15 cellular contexts compared by ENCODE assay signal in the genomic region with DNA sequence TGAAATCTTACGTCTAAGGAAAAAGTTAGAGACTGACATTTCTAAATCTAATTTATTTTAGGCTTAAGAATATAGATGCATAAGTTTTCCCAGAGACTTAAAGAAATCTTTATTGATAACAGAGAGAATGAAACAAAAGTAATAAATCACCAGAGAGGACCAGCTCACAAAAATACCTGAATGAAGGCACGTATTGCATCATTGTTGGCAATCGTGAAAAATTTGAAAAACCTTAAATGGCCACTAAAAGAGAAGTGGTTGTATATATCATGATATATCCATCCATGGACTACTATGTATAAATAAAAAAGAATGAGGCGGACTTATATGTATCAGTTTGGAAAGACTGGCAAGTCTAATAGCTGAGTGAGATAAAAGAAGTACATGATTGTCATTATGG.
DNase-seq lines count a peak whose midpoint lies in the region; ATAC-seq, FAIRE-seq and TF ChIP-seq lines count a peak whose summit lies in the region.
"Had no signal": no experiment of that assay in that cellular context is flagged by ENCODE, and none has a peak within 500 bp of the region (broad histone marks: within the 10 kb centered on the region; RNA-seq: fewer than 3 reads in every experiment).

No MANE protein-coding gene starts in this region.

- H3K9me2 ChIP-seq in GM23248 (ENCODE audit: insufficient read depth), result no peaks in the 10 kb centered on the region

- no peak for DNase-seq in H9
- DNase-seq in Panc1 (ENCODE audit: low read depth, low spot score), result no peak
- DNase-seq in endothelial cell of umbilical vein (ENCODE audit: low read depth, low spot score), result no peak
- DNase-seq in neural progenitor cell (ENCODE audit: low spot score), result no peak
- no peak for DNase-seq in GM23248
- no peak for DNase-seq in spleen
- no peak for DNase-seq in effector memory CD8-positive, alpha-beta T cell
- DNase-seq: NCI-H1417 treated with DMSO at 0.1 percent for 48 hours, NCI-H2029 treated with DMSO at 0.1 percent for 48 hours, NCI-H510A treated with DMSO at 0.1 percent for 48 hours, RPMI8226, T-cell had no signal

- H3K27ac ChIP-seq in H9 (ENCODE audit: insufficient read length, low read depth, low read length) (no peak overlapping the region), Panc1 (ENCODE audit: low read length) (peak overlapping the region; percentile 29; the same call in 1 of the 2 replicates), endothelial cell of umbilical vein (ENCODE audit: insufficient read depth, low read depth, low read length) (no peak overlapping the region), neural progenitor cell (peak overlapping the region; percentile 69), GM23248 (no peak overlapping the region), spleen (no peak overlapping the region)

- no peak for FAIRE-seq in endothelial cell of umbilical vein (lab: Jason Lieb, UNC)

- no peak overlapping the region for H3K56ac ChIP-seq in H9 (ENCODE audit: insufficient read length, low read depth, low read length)

- TF ChIP-seq CTCF in H9 (conservative IDR thresholded peaks at IDR 0.05), result no peak
- no peak for TF ChIP-seq CTCF in Panc1 (IDR thresholded peaks at IDR 0.05)
- no peak for TF ChIP-seq CTCF in endothelial cell of umbilical vein (IDR thresholded peaks at IDR 0.05; ENCODE audit: extremely low read depth in 1 of 2, insufficient read depth in 1 of 2, low read depth in 1 of 2, low read length in 2 of 2)
- no peak for TF ChIP-seq CTCF in neural progenitor cell (IDR thresholded peaks at IDR 0.05)
- TF ChIP-seq CTCF in spleen (IDR thresholded peaks at IDR 0.05 in 8 of 11, conservative IDR thresholded peaks at IDR 0.05 in 3 of 11), result no peak

- H2AK5ac ChIP-seq in H9 (ENCODE audit: insufficient read length, low read length), result no peak overlapping the region

- H2BK5ac ChIP-seq in H9 (ENCODE audit: insufficient read length, low read length), result no peak overlapping the region

- H3K4me2 ChIP-seq in H9 (ENCODE audit: insufficient read depth, insufficient read length, low read length) (no peak overlapping the region), endothelial cell of umbilical vein (ENCODE audit: insufficient read depth, low read length) (peak overlapping the region; percentile 92), neural progenitor cell (peak overlapping the region; percentile 71), GM23248 (ENCODE audit: unreplicated experiment) (no peak overlapping the region)

- peaks cover 58% of the 10 kb centered on the region for H3F3A ChIP-seq in neural progenitor cell (ENCODE audit: low read depth)
- H3F3A ChIP-seq in GM23248 (ENCODE audit: insufficient read depth), result no peaks in the 10 kb centered on the region

- in situ Hi-C loops in Panc1 (cut with HindIII; ENCODE audit: low pct_unique_long_range_greater_than_20kb, low sequenced_read_pairs) (no loop called here), GM23248 (cut with MboI) (no loop called here)

- CTCF ChIA-PET in Panc1 (lab: Charles Lee) (no interaction called here), endothelial cell of umbilical vein (lab: Charles Lee) (interaction anchor here (1.2 kb wide), 1 partner anchor 11 kb away, joined by 4 read pairs; no protein-coding TSS in a partner anchor)

- H3K4me3 ChIP-seq in Panc1 (ENCODE audit: low read depth in 2 of 2, low read length in 2 of 2) (no peak overlapping the region), endothelial cell of umbilical vein (replicated peaks in 1 of 3; ENCODE audit: insufficient read depth in 1 of 3, low read depth in 1 of 3, low read length in 3 of 3) (peak overlapping the region in 1 of 3 experiments; percentile 49), neural progenitor cell (no peak overlapping the region), GM23248 (no peak overlapping the region), spleen (no peak overlapping the region)
- H3K4me3 ChIP-seq: SJSA1 had no signal

- no peak overlapping the region for H4K8ac ChIP-seq in H9 (replicated peaks; ENCODE audit: insufficient read length, low read depth, low read length)

- no peaks in the 10 kb centered on the region for H3K79me1 ChIP-seq in H9 (ENCODE audit: insufficient read depth, low read depth, low read length, poor library complexity, severe bottlenecking)

- H3K27me3 Mint-ChIP-seq in H9 (ENCODE audit: low read depth), result no peaks in the 10 kb centered on the region
- peaks cover 12% of the 10 kb centered on the region for H3K27me3 Mint-ChIP-seq in neural progenitor cell (ENCODE audit: insufficient read depth, low read depth)
- peaks cover 22 to 30% of the 10 kb centered on the region in 2 donors for H3K27me3 Mint-ChIP-seq in effector memory CD8-positive, alpha-beta T cell

- H2BK120ac ChIP-seq in H9 (ENCODE audit: low read depth, low read length, poor library complexity, severe bottlenecking), result no peak overlapping the region

- no peak overlapping the region for H4K5ac ChIP-seq in H9 (ENCODE audit: insufficient read length, low read depth, low read length)

- H2BK15ac ChIP-seq in H9 (ENCODE audit: low read depth, low read length), result no peak overlapping the region

- H3T11ph ChIP-seq in H9 (ENCODE audit: low read length), result no peak overlapping the region

- H3K9me3 Mint-ChIP-seq in H9, result peaks cover 4 to 7% of the 10 kb centered on the region in 2 experiments
- peaks cover 2% of the 10 kb centered on the region for H3K9me3 Mint-ChIP-seq in neural progenitor cell
- no peaks in the 10 kb centered on the region for H3K9me3 Mint-ChIP-seq in effector memory CD8-positive, alpha-beta T cell

- POLR2A ChIA-PET in Panc1 (lab: Charles Lee), result no interaction called here
- POLR2A ChIA-PET in endothelial cell of umbilical vein (lab: Charles Lee), result no interaction called here

- H3K18ac ChIP-seq in H9 (ENCODE audit: insufficient read length, low read depth, low read length), result no peak overlapping the region

- H3K79me2 ChIP-seq in H9 (ENCODE audit: insufficient read depth, low read length) (no peaks in the 10 kb centered on the region), endothelial cell of umbilical vein (ENCODE audit: control insufficient read depth, insufficient read depth, low read length) (no peaks in the 10 kb centered on the region), neural progenitor cell (ENCODE audit: low read depth) (no peaks in the 10 kb centered on the region), GM23248 (ENCODE audit: insufficient read depth) (no peaks in the 10 kb centered on the region)

- no peak overlapping the region for H3K4ac ChIP-seq in H9 (ENCODE audit: low read depth, low read length)

- H3K4me3 Mint-ChIP-seq in H9 (no peak overlapping the region), neural progenitor cell (no peak overlapping the region)
- no peak overlapping the region for H3K4me3 Mint-ChIP-seq in effector memory CD8-positive, alpha-beta T cell
- H3K4me3 Mint-ChIP-seq: B cell, T-cell had no signal

- no peak overlapping the region for H2AFZ ChIP-seq in H9 (ENCODE audit: low read length)
- H2AFZ ChIP-seq in endothelial cell of umbilical vein (ENCODE audit: low read depth, low read length), result no peak overlapping the region
- peak overlapping the region; percentile 95 for H2AFZ ChIP-seq in neural progenitor cell (replicated peaks)
- H2AFZ ChIP-seq in GM23248, result no peak overlapping the region

- no TSS peak for BruUV-seq in Panc1 (replicated peaks; lab: Mats Ljungman, UMichigan)
- BruUV-seq in endothelial cell of umbilical vein (replicated peaks; lab: Mats Ljungman, UMichigan), result no TSS peak

- H4K20me1 ChIP-seq in H9 (ENCODE audit: control insufficient read depth, insufficient read depth, insufficient read length) (no peaks in the 10 kb centered on the region), endothelial cell of umbilical vein (replicated peaks; ENCODE audit: control insufficient read depth, extremely low read depth, insufficient read depth, low read length) (no peaks in the 10 kb centered on the region), neural progenitor cell (ENCODE audit: low read depth) (no peaks in the 10 kb centered on the region), GM23248 (ENCODE audit: insufficient read depth) (no peaks in the 10 kb centered on the region)

- ATAC-seq in Panc1, result no peak
- no peak for ATAC-seq in HG02763 (IDR thresholded peaks at IDR 0.05; ENCODE audit: unreplicated experiment)
- ATAC-seq in effector memory CD8-positive, alpha-beta T cell (replicated peaks), result no peak
- ATAC-seq: T-cell had no signal

- no CpG with 5 or more reads among the region's 4 CpGs for WGBS in H9 (ENCODE audit: extremely low coverage, insufficient read length, low lambda C conversion rate)
- 89 to 92% methylated on average over 4 of the region's 4 CpGs for WGBS in GM23248 (ENCODE audit: low coverage in 1 of 2, low lambda C conversion rate in 2 of 2, missing lambda C conversion rate in 2 of 2), 2 experiments
- WGBS in spleen, 5 donors, result 78 to 87% (median 82%) methylated on average over 4 of the region's 4 CpGs

- H3K4me1 ChIP-seq in H9 (ENCODE audit: insufficient read depth, low read length) (peaks cover 21% of the 10 kb centered on the region), Panc1 (ENCODE audit: control insufficient read depth, insufficient read depth, low read length) (peaks cover 15% of the 10 kb centered on the region), endothelial cell of umbilical vein (ENCODE audit: control insufficient read depth, extremely low read depth, insufficient read depth, low read length) (peaks cover 24% of the 10 kb centered on the region), neural progenitor cell (peaks cover 50% of the 10 kb centered on the region), GM23248 (ENCODE audit: insufficient read depth) (0 out of 2 replicates have a peak, but pooled peaks cover 3% of the 10 kb centered on the region), spleen (peaks cover 0 to 13% (median 2%) of the 10 kb centered on the region in 6 donors)

- H3K9ac ChIP-seq in H9 (ENCODE audit: extremely low read depth, insufficient read length, low read length) (no peak overlapping the region), endothelial cell of umbilical vein (replicated peaks; ENCODE audit: extremely low read depth, insufficient read depth, low read length) (no peak overlapping the region), neural progenitor cell (no peak overlapping the region), GM23248 (no peak overlapping the region)

- H3K4me1 Mint-ChIP-seq in H9 (peaks cover 48 to 55% of the 10 kb centered on the region in 2 experiments), neural progenitor cell (peaks cover 48% of the 10 kb centered on the region)
- H3K4me1 Mint-ChIP-seq in effector memory CD8-positive, alpha-beta T cell (ENCODE audit: low read depth in 2 of 2), result no peaks in the 10 kb centered on the region
- H3K4me1 Mint-ChIP-seq: B cell had no signal

- no peaks in the 10 kb centered on the region for H3K9me3 ChIP-seq in H9 (ENCODE audit: control insufficient read depth, low read depth, low read length)
- no peaks in the 10 kb centered on the region for H3K9me3 ChIP-seq in Panc1 (ENCODE audit: control insufficient read depth, insufficient read depth, low read depth, low read length)
- no peaks in the 10 kb centered on the region for H3K9me3 ChIP-seq in endothelial cell of umbilical vein (replicated peaks; ENCODE audit: control insufficient read depth, insufficient read depth, low read length)
- H3K9me3 ChIP-seq in neural progenitor cell (ENCODE audit: low read depth), result no peaks in the 10 kb centered on the region
- no peaks in the 10 kb centered on the region for H3K9me3 ChIP-seq in GM23248 (ENCODE audit: low read depth)
- H3K9me3 ChIP-seq in spleen, result no peaks in the 10 kb centered on the region
- H3K9me3 ChIP-seq: SJSA1 had no signal

- no peaks in the 10 kb centered on the region for H3K23me2 ChIP-seq in H9 (ENCODE audit: insufficient read length, low read depth, low read length, poor library complexity, severe bottlenecking)

- peaks cover 2 to 6% (median 4%) of the 10 kb centered on the region in 3 experiments; a peak in 6 of 7 replicates for H3K36me3 Mint-ChIP-seq in H9 (ENCODE audit: insufficient read depth in 1 of 3, low read depth in 3 of 3)
- peaks cover 3% of the 10 kb centered on the region for H3K36me3 Mint-ChIP-seq in neural progenitor cell
- no peaks in the 10 kb centered on the region for H3K36me3 Mint-ChIP-seq in effector memory CD8-positive, alpha-beta T cell (ENCODE audit: insufficient read depth)
- H3K36me3 Mint-ChIP-seq: T-cell had no signal

- H3K27ac Mint-ChIP-seq in H9 (peak overlapping the region in 2 of 3 experiments; percentile 1 to 95; a peak in 5 of 7 replicates), neural progenitor cell (peak overlapping the region; percentile 92)
- H3K27ac Mint-ChIP-seq in effector memory CD8-positive, alpha-beta T cell, result no peak overlapping the region
- H3K27ac Mint-ChIP-seq: B cell, T-cell had no signal

- no peak overlapping the region for H3K14ac ChIP-seq in H9 (ENCODE audit: insufficient read depth, low read length)

- dilution Hi-C loops in endothelial cell of umbilical vein (cut with MboI; ENCODE audit: extremely low pct_ligation_motif_present, low sequenced_read_pairs), result no loop called here

- no peak for TF ChIP-seq POLR2A in endothelial cell of umbilical vein (IDR thresholded peaks at IDR 0.05; ENCODE audit: low read depth, low read length)
- no peak for TF ChIP-seq POLR2A in spleen (IDR thresholded peaks at IDR 0.05)

- no peak overlapping the region for H4K91ac ChIP-seq in H9 (ENCODE audit: insufficient read length, low read depth, low read length)

- H2BK20ac ChIP-seq in H9 (ENCODE audit: low read depth, low read length, poor library complexity, severe bottlenecking), result no peak overlapping the region

- H3K9me1 ChIP-seq in endothelial cell of umbilical vein (replicated peaks; ENCODE audit: control insufficient read depth, extremely low read depth, insufficient read depth, low read length), result no peaks in the 10 kb centered on the region

- H3K36me3 ChIP-seq in Panc1 (ENCODE audit: control insufficient read depth, insufficient read depth, low read length) (no peaks in the 10 kb centered on the region), endothelial cell of umbilical vein (ENCODE audit: control insufficient read depth in 2 of 2, extremely low read depth in 1 of 2, insufficient read depth in 2 of 2, low read length in 2 of 2) (no peaks in the 10 kb centered on the region), neural progenitor cell (no peaks in the 10 kb centered on the region), GM23248 (ENCODE audit: low read depth) (no peaks in the 10 kb centered on the region), spleen (no peaks in the 10 kb centered on the region)
- H3K36me3 ChIP-seq: SJSA1 had no signal

- H3K23ac ChIP-seq in H9 (ENCODE audit: insufficient read length, low read depth, low read length), result no peak overlapping the region

- intact Hi-C loops in Panc1 (cut with micrococcal nuclease; ENCODE audit: unreplicated experiment), result no loop called here
- intact Hi-C loops in endothelial cell of umbilical vein (cut with micrococcal nuclease), result loop anchor here (2.0 kb wide), 2 partner anchors 23 to 157 kb away; no protein-coding TSS in a partner anchor
- intact Hi-C loops in spleen (cut with DNase I; ENCODE audit: low total_unique reads), result no loop called here

- no peak overlapping the region for H2BK12ac ChIP-seq in H9 (ENCODE audit: insufficient read length, low read depth, low read length)

- H3K27me3 ChIP-seq in H9 (ENCODE audit: insufficient read depth, low read length) (no peaks in the 10 kb centered on the region), Panc1 (ENCODE audit: control insufficient read depth, insufficient read depth, low read length) (no peaks in the 10 kb centered on the region), endothelial cell of umbilical vein (ENCODE audit: control insufficient read depth in 2 of 2, insufficient read depth in 2 of 2, low read length in 2 of 2) (no peaks in the 10 kb centered on the region), neural progenitor cell (no peaks in the 10 kb centered on the region), GM23248 (replicated peaks; ENCODE audit: insufficient read depth) (no peaks in the 10 kb centered on the region), spleen (replicated peaks in 1 of 7) (peaks cover 0 to 13% (median 0%) of the 10 kb centered on the region in 7 donors)
- H3K27me3 ChIP-seq: SJSA1 had no signal

Comparison
In these comparisons a context has a peak if more than half of its experiments do, and no peak if none do; other contexts are left out.
1. H3K27ac ChIP-seq: peak in Panc1 (single experiment) and neural progenitor cell (single experiment); none in H9 (single experiment), endothelial cell of umbilical vein (single experiment), GM23248 (single experiment) and spleen (0 of 8).
2. H3K4me2 ChIP-seq: peak in endothelial cell of umbilical vein (single experiment) and neural progenitor cell (single experiment); none in H9 (single experiment) and GM23248 (single experiment).
3. H3K27ac Mint-ChIP-seq: peak in H9 (2 of 3) and neural progenitor cell (single experiment); none in effector memory CD8-positive, alpha-beta T cell (0 of 2).